In genomic region chr12:42935090-42935489, GRCh38 we compare ENCODE assay signal across 28 cellular contexts.
"Had no signal": no experiment of that assay in that cellular context is flagged by ENCODE, and none has a peak within 500 bp of the region (broad histone marks: within the 10 kb centered on the region; RNA-seq: fewer than 3 reads in every experiment).

No MANE protein-coding gene starts in this region.

- H3K4me1 ChIP-seq: ascending aorta had no signal

- H3K27ac ChIP-seq: ascending aorta, cardiac muscle cell, RWPE1, WERI-Rb-1 had no signal

- FAIRE-seq: K562 had no signal

- DNase-seq: activated CD4-positive, alpha-beta memory T cell treated with anti-CD3 and anti-CD28 coated beads, Interleukin-2, amount 10 ng/mL, durations not matched to agents 7 days and 5 days; activated CD4-positive, alpha-beta T cell treated with anti-CD3 and anti-CD28 coated beads for 1 hour; activated CD4-positive, alpha-beta T cell treated with anti-CD3 and anti-CD28 coated beads for 48 hours; activated CD4-positive, CD25-positive, alpha-beta regulatory T cell; activated CD8-positive, alpha-beta memory T cell treated with anti-CD3 and anti-CD28 coated beads for 24 hours; activated CD8-positive, alpha-beta memory T cell treated with anti-CD3 and anti-CD28 coated beads, Interleukin-2, amount 10 ng/mL, durations not matched to agents 7 days and 5 days; activated CD8-positive, alpha-beta memory T cell treated with anti-CD3 and anti-CD28 coated beads, Interleukin-2, amount 50 U/mL, for 48 hours; activated effector memory CD4-positive, alpha-beta T cell treated with Interleukin-2 at 50 U/mL for 16 hours; activated naive CD4-positive, alpha-beta T cell treated with anti-CD3 and anti-CD28 coated beads, Interleukin-2, amount 10 ng/mL, durations not matched to agents 7 days and 5 days; activated naive CD8-positive, alpha-beta T cell treated with anti-CD3 and anti-CD28 coated beads, Interleukin-2, amount 50 U/mL, for 24 hours; activated T-cell treated with anti-CD3 and anti-CD28 coated beads, Interleukin-2, amount 50 U/mL, for 48 hours; amniotic stem cell; NCI-H1092 treated with DMSO at 0.1 percent for 48 hours; NCI-H1417; NCI-H146; NCI-H187; NCI-H2029 treated with DMSO at 0.1 percent for 48 hours; NCI-H2107; NCI-H345; NCI-H524 treated with DMSO at 0.1 percent for 48 hours; Right ventricle myocardium superior; SW 1271; T1000; WERI-Rb-1 had no signal

- H3K36me3 ChIP-seq: ascending aorta, cardiac muscle cell, WERI-Rb-1 had no signal

- H3K27me3 ChIP-seq: ascending aorta, cardiac muscle cell had no signal

- H3K4me3 ChIP-seq: ascending aorta, cardiac muscle cell, K562 had no signal
